In genomic region chr4:109435635-109436034, GRCh38 we compare ENCODE assay signal across 11 cellular contexts. TPM values are rescaled to one million over a fixed set of nuclear protein-coding genes. Genes with fewer than 3 reads are reported as not detected.
DNase-seq lines count a peak whose midpoint lies in the region; ATAC-seq, FAIRE-seq and TF ChIP-seq lines count a peak whose summit lies in the region.
"Had no signal": no experiment of that assay in that cellular context is flagged by ENCODE, and none has a peak within 500 bp of the region (broad histone marks: within the 10 kb centered on the region; RNA-seq: fewer than 3 reads in every experiment).

No MANE protein-coding gene starts in this region.

- H3K27me3 ChIP-seq in OCI-LY1 (ENCODE audit: insufficient read depth, low read length) = no peaks in the 10 kb centered on the region
- no peaks in the 10 kb centered on the region for H3K27me3 ChIP-seq in osteoblast (ENCODE audit: insufficient read depth, low read length)
- no peaks in the 10 kb centered on the region for H3K27me3 ChIP-seq in tibial nerve
- H3K27me3 ChIP-seq: suprapubic skin had no signal

- ATAC-seq in GM19467 (IDR thresholded peaks at IDR 0.05; ENCODE audit: unreplicated experiment) = no peak

- H3K9me2 ChIP-seq in OCI-LY1 (ENCODE audit: low read depth, low read length) = no peaks in the 10 kb centered on the region

- TF ChIP-seq CTCF in OCI-LY1 (IDR thresholded peaks at IDR 0.05; ENCODE audit: low read length) = no peak
- TF ChIP-seq CTCF in osteoblast (IDR thresholded peaks at IDR 0.05; ENCODE audit: extremely low read depth, low read depth, low read length) = no peak
- no peak for TF ChIP-seq CTCF in tibial nerve (IDR thresholded peaks at IDR 0.05)

- H3K4me1 ChIP-seq in OCI-LY1 (ENCODE audit: insufficient read depth, low read length, severe bottlenecking) (peaks cover 54% of the 10 kb centered on the region), osteoblast (ENCODE audit: insufficient read depth, low read length) (peaks cover 27% of the 10 kb centered on the region), tibial nerve (peaks cover 0 to 71% (median 38%) of the 10 kb centered on the region in 4 donors)

- peak overlapping the region; percentile 79 for H3K4me3 ChIP-seq in OCI-LY1 (ENCODE audit: low read depth, low read length, poor library complexity, severe bottlenecking)
- peak overlapping the region; percentile 78 for H3K4me3 ChIP-seq in osteoblast (ENCODE audit: insufficient read depth, low read length)
- no peak overlapping the region for H3K4me3 ChIP-seq in tibial nerve

- TF ChIP-seq POLR2A in tibial nerve (IDR thresholded peaks at IDR 0.05) = no peak

- peak overlapping the region; percentile 86; the same call in 1 of the 2 replicates for H3K9ac ChIP-seq in OCI-LY1 (ENCODE audit: low read length)

- H3K9me3 ChIP-seq in OCI-LY1 (ENCODE audit: low read length) = no peaks in the 10 kb centered on the region
- H3K9me3 ChIP-seq in osteoblast (ENCODE audit: low read depth, low read length) = no peaks in the 10 kb centered on the region
- H3K9me3 ChIP-seq in tibial nerve = no peaks in the 10 kb centered on the region
- H3K9me3 ChIP-seq: suprapubic skin had no signal

- TF ChIP-seq EP300 in tibial nerve (IDR thresholded peaks at IDR 0.05) = no peak

- H3K27ac ChIP-seq in OCI-LY1 (ENCODE audit: low read depth, low read length, poor library complexity, severe bottlenecking) = no peak overlapping the region
- peak overlapping the region; percentile 82 for H3K27ac ChIP-seq in epithelial cell of prostate
- H3K27ac ChIP-seq in osteoblast (ENCODE audit: low read depth, low read length) = no peak overlapping the region
- H3K27ac ChIP-seq in tibial nerve = peak overlapping the region in 1 of 4 donors; percentile 97

- H3K79me2 ChIP-seq in OCI-LY1 (ENCODE audit: insufficient read depth, low read length) (peaks cover 61% of the 10 kb centered on the region), osteoblast (ENCODE audit: insufficient read depth, low read length) (peaks cover 87% of the 10 kb centered on the region)

- WGBS in tibial nerve, 2 donors = 68 to 74% methylated on average over 3 of the region's 3 CpGs

- peak overlapping the region; percentile 99 for H3K4me2 ChIP-seq in OCI-LY1 (ENCODE audit: low read length)
- H3K4me2 ChIP-seq in osteoblast (ENCODE audit: insufficient read depth, low read length) = peak overlapping the region; percentile 89

- no peaks in the 10 kb centered on the region for H3F3A ChIP-seq in OCI-LY1 (ENCODE audit: insufficient read depth, low read length)

- peak; percentile 17 for DNase-seq in GM03348 (ENCODE audit: low spot score)
- DNase-seq in epithelial cell of prostate (ENCODE audit: low read depth, low spot score) = no peak
- no peak for DNase-seq in osteoblast (ENCODE audit: insufficient read length, low spot score, missing footprints)
- no peak for DNase-seq in RCC 7860 (ENCODE audit: low spot score)
- DNase-seq in tibial nerve (ENCODE audit: low spot score in 2 of 2) = no peak
- no peak for DNase-seq in NCI-H1436 treated with DMSO at 0.1 percent for 48 hours (lab: John Stamatoyannopoulos, UW)
- DNase-seq: activated CD4-positive, alpha-beta T cell treated with anti-CD3 and anti-CD28 coated beads, Interleukin-2, amount 50 U/mL, for 4 hours; NCI-H2171 had no signal

- H3K36me3 ChIP-seq in OCI-LY1 (ENCODE audit: insufficient read depth, low read length) = no peaks in the 10 kb centered on the region
- H3K36me3 ChIP-seq in osteoblast (ENCODE audit: insufficient read depth, low read length) = no peaks in the 10 kb centered on the region
- no peaks in the 10 kb centered on the region for H3K36me3 ChIP-seq in tibial nerve
- H3K36me3 ChIP-seq: suprapubic skin had no signal

- no peak for FAIRE-seq in RCC 7860 (lab: Jason Lieb, UNC)

- H4K20me1 ChIP-seq in OCI-LY1 (ENCODE audit: insufficient read depth, low read length) = no peaks in the 10 kb centered on the region
- H4K20me1 ChIP-seq in osteoblast (ENCODE audit: insufficient read depth, low read length) = peaks cover 51% of the 10 kb centered on the region

- H2AFZ ChIP-seq in OCI-LY1 (ENCODE audit: low read length) (no peak overlapping the region), osteoblast (ENCODE audit: low read length) (no peak overlapping the region)

RNA-seq across cellular contexts. Expression of gene SEC24B, which starts 2.0 kb away (rescaled TPM):
- total RNA-seq in osteoblast (18.1 and 22.7 TPM in 2 replicates), tibial nerve (10 to 100 TPM; 31.8 to 37.5 (median 35.4) TPM)

Comparison
In these comparisons a context has a peak if more than half of its experiments do, and no peak if none do; other contexts are left out.
1. H3K4me3 ChIP-seq: peak in OCI-LY1 (single experiment) and osteoblast (single experiment); none in tibial nerve (0 of 4).